In the genomic region with DNA sequence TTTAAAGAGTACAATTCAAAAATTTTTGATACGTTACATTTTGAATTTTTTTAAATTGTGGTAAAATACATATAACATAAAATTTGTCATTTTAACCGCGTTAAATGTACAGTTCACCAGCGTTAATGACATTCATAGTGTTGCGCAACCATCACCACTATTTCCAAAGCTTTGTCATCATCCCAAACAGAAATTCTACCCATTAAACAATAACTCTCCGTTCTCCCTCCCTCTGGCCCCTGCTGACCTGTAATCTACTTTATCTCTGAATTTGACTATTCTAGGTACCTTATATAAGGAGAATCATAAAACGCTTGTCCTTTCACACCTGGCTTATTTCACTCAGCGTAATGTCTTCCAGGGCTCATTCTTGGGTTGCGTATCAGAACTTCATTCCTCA, we compare ENCODE assay signal across 17 cellular contexts.
DNase-seq lines count a peak whose midpoint lies in the region; ATAC-seq, FAIRE-seq and TF ChIP-seq lines count a peak whose summit lies in the region.
"Had no signal": no experiment of that assay in that cellular context is flagged by ENCODE, and none has a peak within 500 bp of the region (broad histone marks: within the 10 kb centered on the region; RNA-seq: fewer than 3 reads in every experiment).

No MANE protein-coding gene starts in this region.

- H3K36me3 ChIP-seq in CD4-positive, CD25-positive, alpha-beta regulatory T cell (ENCODE audit: control insufficient read depth, insufficient read depth, low read length), result peaks cover 86% of the 10 kb centered on the region
- H3K36me3 ChIP-seq in mucosa of descending colon (ENCODE audit: low read depth) (peaks cover 2% of the 10 kb centered on the region), sigmoid colon (peaks cover 6 to 96% (median 36%) of the 10 kb centered on the region in 4 donors), kidney (ENCODE audit: control insufficient read depth in 1 of 2, insufficient read depth in 2 of 2, low read length in 2 of 2) (peaks cover 18 to 51% of the 10 kb centered on the region in 2 donors)

- TF ChIP-seq EP300 in sigmoid colon (IDR thresholded peaks at IDR 0.05), result no peak

- intact Hi-C loops in activated CD4-positive, alpha-beta memory T cell treated with anti-CD3 and anti-CD28 coated beads for 36 hours (cut with micrococcal nuclease), result no loop called here
- intact Hi-C loops in mucosa of descending colon (cut with DNase I, micrococcal nuclease), result no loop called here
- intact Hi-C loops in sigmoid colon (cut with DNase I), result no loop called here
- intact Hi-C loops in kidney (cut with DNase I), result no loop called here

- H3K4me1 ChIP-seq in CD4-positive, CD25-positive, alpha-beta regulatory T cell (ENCODE audit: control insufficient read depth, insufficient read depth, low read length, poor library complexity, severe bottlenecking), result no peaks in the 10 kb centered on the region
- no peaks in the 10 kb centered on the region for H3K4me1 ChIP-seq in mucosa of descending colon (ENCODE audit: low read depth)
- H3K4me1 ChIP-seq in sigmoid colon, result no peaks in the 10 kb centered on the region
- no peaks in the 10 kb centered on the region for H3K4me1 ChIP-seq in kidney (ENCODE audit: control insufficient read depth in 1 of 2, insufficient read depth in 1 of 2, low read depth in 1 of 2, low read length in 2 of 2)
- H3K4me1 ChIP-seq: BLaER1 treated with 17β-estradiol and CSF1 and Interleukin-3, amounts not matched to agents 10 nM and 100 nM; HAP-1 had no signal

- no peaks in the 10 kb centered on the region for H3K4me1 Mint-ChIP-seq in activated CD4-positive, alpha-beta memory T cell treated with anti-CD3 and anti-CD28 coated beads for 36 hours (ENCODE audit: low read depth)
- no peaks in the 10 kb centered on the region for H3K4me1 Mint-ChIP-seq in activated CD4-positive, alpha-beta memory T cell treated with anti-CD3 and anti-CD28 coated beads, Interleukin-2, amount 10 ng/mL, durations not matched to agents 7 days and 5 days
- H3K4me1 Mint-ChIP-seq in CD4-positive, CD25-positive, alpha-beta regulatory T cell, result no peaks in the 10 kb centered on the region
- no peaks in the 10 kb centered on the region for H3K4me1 Mint-ChIP-seq in activated T-helper 17 cell treated with anti-CD3 and anti-CD28 coated beads, Interleukin-2, amount 50 U/mL, for 72 hours

- H3K27ac Mint-ChIP-seq in activated CD4-positive, alpha-beta memory T cell treated with anti-CD3 and anti-CD28 coated beads for 36 hours, result peak overlapping the region; percentile 16
- no peak overlapping the region for H3K27ac Mint-ChIP-seq in activated CD4-positive, alpha-beta memory T cell treated with anti-CD3 and anti-CD28 coated beads, Interleukin-2, amount 10 ng/mL, durations not matched to agents 7 days and 5 days
- H3K27ac Mint-ChIP-seq in CD4-positive, CD25-positive, alpha-beta regulatory T cell, result peak overlapping the region in 2 of 3 donors; percentile 13 to 57
- peak overlapping the region; percentile 40 for H3K27ac Mint-ChIP-seq in activated T-helper 17 cell treated with anti-CD3 and anti-CD28 coated beads, Interleukin-2, amount 50 U/mL, for 72 hours
- H3K27ac Mint-ChIP-seq: CD4-positive, alpha-beta T cell had no signal

- H3K9me3 Mint-ChIP-seq in activated CD4-positive, alpha-beta memory T cell treated with anti-CD3 and anti-CD28 coated beads for 36 hours, result no peaks in the 10 kb centered on the region
- no peaks in the 10 kb centered on the region for H3K9me3 Mint-ChIP-seq in activated CD4-positive, alpha-beta memory T cell treated with anti-CD3 and anti-CD28 coated beads, Interleukin-2, amount 10 ng/mL, durations not matched to agents 7 days and 5 days
- no peaks in the 10 kb centered on the region for H3K9me3 Mint-ChIP-seq in CD4-positive, CD25-positive, alpha-beta regulatory T cell
- no peaks in the 10 kb centered on the region for H3K9me3 Mint-ChIP-seq in activated T-helper 17 cell treated with anti-CD3 and anti-CD28 coated beads, Interleukin-2, amount 50 U/mL, for 72 hours
- H3K9me3 Mint-ChIP-seq: CD4-positive, alpha-beta T cell had no signal

- CTCF ChIA-PET in activated CD4-positive, alpha-beta memory T cell treated with anti-CD3 and anti-CD28 coated beads for 36 hours (lab: Charles Lee), result no interaction called here
- CTCF ChIA-PET in activated CD4-positive, alpha-beta memory T cell treated with anti-CD3 and anti-CD28 coated beads, Interleukin-2, amount 10 ng/mL, durations not matched to agents 7 days and 5 days (lab: Charles Lee), result no interaction called here

- WGBS in sigmoid colon, 2 donors, result 26 to 73% methylated on average over 9 of the region's 9 CpGs

- no peak for ATAC-seq in CD4-positive, CD25-positive, alpha-beta regulatory T cell (ENCODE audit: low read depth in 2 of 2)
- no peak for ATAC-seq in activated T-helper 17 cell treated with anti-CD3 and anti-CD28 coated beads, Interleukin-2, amount 50 U/mL, for 72 hours (replicated peaks)
- ATAC-seq in mucosa of descending colon, result peak; percentile 47
- ATAC-seq: GM12878 had no signal

- no peak for FAIRE-seq in kidney (lab: Jason Lieb, UNC)
- FAIRE-seq: GM12878, GM18507 had no signal

- no peak for DNase-seq in activated CD4-positive, alpha-beta memory T cell treated with anti-CD3 and anti-CD28 coated beads for 36 hours
- no peak for DNase-seq in activated CD4-positive, alpha-beta memory T cell treated with anti-CD3 and anti-CD28 coated beads, Interleukin-2, amount 10 ng/mL, durations not matched to agents 7 days and 5 days
- DNase-seq in CD4-positive, CD25-positive, alpha-beta regulatory T cell, result no peak
- DNase-seq in mucosa of descending colon, result no peak
- DNase-seq in sigmoid colon, result no peak
- no peak for DNase-seq in kidney
- no peak for DNase-seq in occipital lobe (lab: John Stamatoyannopoulos, UW)
- DNase-seq: 8988T; ACHN; CD4-positive, alpha-beta T cell; DMS79; GOT3 had no signal

- TF ChIP-seq POLR2A in sigmoid colon (IDR thresholded peaks at IDR 0.05), result no peak

- no peak overlapping the region for H3K9ac ChIP-seq in kidney (ENCODE audit: low read length in 2 of 2)
- H3K9ac ChIP-seq: BLaER1 treated with 17β-estradiol and CSF1 and Interleukin-3, amounts not matched to agents 10 nM and 100 nM had no signal

- no peak overlapping the region for H3K27ac ChIP-seq in CD4-positive, CD25-positive, alpha-beta regulatory T cell (ENCODE audit: insufficient read depth, low read length, poor library complexity, severe bottlenecking)
- H3K27ac ChIP-seq in sigmoid colon, result no peak overlapping the region
- H3K27ac ChIP-seq in kidney (ENCODE audit: low read depth in 2 of 2, low read length in 2 of 2), result no peak overlapping the region
- H3K27ac ChIP-seq: BLaER1 treated with 17β-estradiol and CSF1 and Interleukin-3, amounts not matched to agents 10 nM and 100 nM had no signal

- no peak overlapping the region for H3K4me3 ChIP-seq in CD4-positive, CD25-positive, alpha-beta regulatory T cell (ENCODE audit: low read depth, low read length)
- H3K4me3 ChIP-seq in mucosa of descending colon, result no peak overlapping the region
- no peak overlapping the region for H3K4me3 ChIP-seq in sigmoid colon
- no peak overlapping the region for H3K4me3 ChIP-seq in kidney (ENCODE audit: low read length in 2 of 2)
- H3K4me3 ChIP-seq: BLaER1 treated with 17β-estradiol and CSF1 and Interleukin-3, amounts not matched to agents 10 nM and 100 nM; GM12878; HAP-1 had no signal

- no peaks in the 10 kb centered on the region for H3K9me3 ChIP-seq in CD4-positive, CD25-positive, alpha-beta regulatory T cell (ENCODE audit: control insufficient read depth in 2 of 2, low read length in 2 of 2)
- no peaks in the 10 kb centered on the region for H3K9me3 ChIP-seq in mucosa of descending colon
- no peaks in the 10 kb centered on the region for H3K9me3 ChIP-seq in sigmoid colon
- H3K9me3 ChIP-seq in kidney (ENCODE audit: control insufficient read depth in 1 of 2, low read length in 2 of 2), result no peaks in the 10 kb centered on the region
- H3K9me3 ChIP-seq: BLaER1 treated with 17β-estradiol and CSF1 and Interleukin-3, amounts not matched to agents 10 nM and 100 nM; HAP-1 had no signal

- TF ChIP-seq CTCF in mucosa of descending colon (IDR thresholded peaks at IDR 0.05) (no peak), sigmoid colon (IDR thresholded peaks at IDR 0.05) (no peak), kidney (IDR thresholded peaks at IDR 0.05; ENCODE audit: borderline replicate concordance, extremely low read depth, insufficient read depth) (no peak)

- POLR2A ChIA-PET in activated CD4-positive, alpha-beta memory T cell treated with anti-CD3 and anti-CD28 coated beads for 36 hours (lab: Charles Lee), result no interaction called here
- POLR2A ChIA-PET in activated CD4-positive, alpha-beta memory T cell treated with anti-CD3 and anti-CD28 coated beads, Interleukin-2, amount 10 ng/mL, durations not matched to agents 7 days and 5 days (lab: Charles Lee), result no interaction called here

- H3K36me3 Mint-ChIP-seq in activated CD4-positive, alpha-beta memory T cell treated with anti-CD3 and anti-CD28 coated beads for 36 hours, result peaks cover 49% of the 10 kb centered on the region
- H3K36me3 Mint-ChIP-seq in activated CD4-positive, alpha-beta memory T cell treated with anti-CD3 and anti-CD28 coated beads, Interleukin-2, amount 10 ng/mL, durations not matched to agents 7 days and 5 days (ENCODE audit: low read depth), result peaks cover 74% of the 10 kb centered on the region
- H3K36me3 Mint-ChIP-seq in CD4-positive, CD25-positive, alpha-beta regulatory T cell, result peaks cover 31% of the 10 kb centered on the region
- H3K36me3 Mint-ChIP-seq in activated T-helper 17 cell treated with anti-CD3 and anti-CD28 coated beads, Interleukin-2, amount 50 U/mL, for 72 hours (ENCODE audit: low read depth), result peaks cover 99% of the 10 kb centered on the region

- H3K27me3 Mint-ChIP-seq in activated CD4-positive, alpha-beta memory T cell treated with anti-CD3 and anti-CD28 coated beads for 36 hours, result no peaks in the 10 kb centered on the region
- no peaks in the 10 kb centered on the region for H3K27me3 Mint-ChIP-seq in activated CD4-positive, alpha-beta memory T cell treated with anti-CD3 and anti-CD28 coated beads, Interleukin-2, amount 10 ng/mL, durations not matched to agents 7 days and 5 days
- no peaks in the 10 kb centered on the region for H3K27me3 Mint-ChIP-seq in CD4-positive, CD25-positive, alpha-beta regulatory T cell
- H3K27me3 Mint-ChIP-seq in activated T-helper 17 cell treated with anti-CD3 and anti-CD28 coated beads, Interleukin-2, amount 50 U/mL, for 72 hours, result no peaks in the 10 kb centered on the region
- H3K27me3 Mint-ChIP-seq: CD4-positive, alpha-beta T cell had no signal

- H3K4me3 Mint-ChIP-seq in activated CD4-positive, alpha-beta memory T cell treated with anti-CD3 and anti-CD28 coated beads for 36 hours, result no peak overlapping the region
- no peak overlapping the region for H3K4me3 Mint-ChIP-seq in activated CD4-positive, alpha-beta memory T cell treated with anti-CD3 and anti-CD28 coated beads, Interleukin-2, amount 10 ng/mL, durations not matched to agents 7 days and 5 days
- no peak overlapping the region for H3K4me3 Mint-ChIP-seq in CD4-positive, CD25-positive, alpha-beta regulatory T cell
- no peak overlapping the region for H3K4me3 Mint-ChIP-seq in activated T-helper 17 cell treated with anti-CD3 and anti-CD28 coated beads, Interleukin-2, amount 50 U/mL, for 72 hours
- H3K4me3 Mint-ChIP-seq: CD4-positive, alpha-beta T cell had no signal

- no peaks in the 10 kb centered on the region for H3K27me3 ChIP-seq in CD4-positive, CD25-positive, alpha-beta regulatory T cell (ENCODE audit: control insufficient read depth, insufficient read depth, low read length)
- H3K27me3 ChIP-seq in sigmoid colon, result no peaks in the 10 kb centered on the region
- H3K27me3 ChIP-seq: BLaER1 treated with 17β-estradiol and CSF1 and Interleukin-3, amounts not matched to agents 10 nM and 100 nM had no signal
